ENCODE assay signal across 10 cellular contexts in the genomic region with DNA sequence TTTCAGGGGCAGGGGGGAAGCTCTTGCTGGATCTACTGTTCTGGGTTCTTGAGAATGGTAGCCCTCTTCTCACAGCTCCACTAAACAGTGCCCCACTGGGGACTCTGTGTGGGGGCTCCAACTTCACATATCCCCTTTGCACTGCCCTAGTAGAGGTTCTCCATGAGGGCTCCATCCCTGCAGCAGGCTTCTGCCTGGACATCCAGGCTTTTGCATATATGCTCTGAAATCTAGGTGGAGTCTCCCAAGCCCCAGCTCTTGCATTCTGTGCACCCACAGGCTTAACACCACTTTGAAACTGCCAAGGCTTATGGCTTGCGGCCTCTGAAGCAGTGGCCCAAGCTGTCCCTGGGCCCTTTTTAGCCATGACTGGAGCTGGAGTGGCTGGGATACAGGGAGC.
"Had no signal": no experiment of that assay in that cellular context is flagged by ENCODE, and none has a peak within 500 bp of the region (broad histone marks: within the 10 kb centered on the region; RNA-seq: fewer than 3 reads in every experiment).

No MANE protein-coding gene starts in this region.

- H3K4me2 ChIP-seq: KMS-11 had no signal

- H3K9ac ChIP-seq: GM23248, KMS-11 had no signal

- H3K4me1 ChIP-seq: HAP-1 had no signal

- H2AFZ ChIP-seq: GM23248 had no signal

- H3K27ac ChIP-seq: GM23248, HL-60, KMS-11 had no signal

- DNase-seq: GM23248, GOT3, H7, IMR-90, Karpas-422, KBM-7 had no signal

- ATAC-seq: HCT116 had no signal

- H3K36me3 ChIP-seq: HAP-1 had no signal

- H3K4me3 ChIP-seq: GM23248, HAP-1 had no signal
